In the genomic region with DNA sequence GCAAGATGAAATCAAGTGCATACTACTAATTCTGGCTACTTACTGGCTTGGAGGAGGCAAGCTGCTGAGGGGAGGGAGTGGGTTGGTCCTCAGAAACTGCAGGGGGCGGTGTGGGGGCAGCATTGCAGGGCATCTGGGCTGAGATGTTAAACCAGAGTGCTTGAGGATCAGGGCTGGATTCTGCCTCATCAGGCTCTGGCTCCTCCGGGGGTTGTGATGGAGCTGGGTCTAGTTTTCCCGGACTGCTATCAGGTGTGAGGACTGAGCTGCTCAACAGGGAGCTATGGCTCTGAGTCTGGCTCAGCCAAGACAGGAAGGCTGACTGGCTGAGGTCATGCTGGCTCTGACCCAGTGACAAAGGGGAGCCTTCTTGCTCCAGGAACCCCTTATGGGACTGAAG, we compare ENCODE assay signal across 8 cellular contexts. TPM values are rescaled to one million over a fixed set of nuclear protein-coding genes. Genes with fewer than 3 reads are reported as not detected.
DNase-seq lines count a peak whose midpoint lies in the region; ATAC-seq and TF ChIP-seq lines count a peak whose summit lies in the region.

No MANE protein-coding gene starts in this region.

- peak; percentile 43 to 51 for ATAC-seq in stimulated activated naive B cell treated with anti-CD40 and anti-IgM and Interleukin-4, amounts not matched to agents 10 μg/mL and 1 μg/mL and 100 μg/mL, for 72 hours (replicated peaks)
- no peak for ATAC-seq in HG02759 (IDR thresholded peaks at IDR 0.05; ENCODE audit: unreplicated experiment)

- peak; percentile 5 for DNase-seq in activated T-helper 1 cell treated with Interleukin-2 at 50 U/mL for 16 hours (ENCODE audit: low read depth)
- DNase-seq in activated T-helper 1 cell treated with anti-CD3 and anti-CD28 coated beads, Interleukin-12 subunit alpha, Interleukin-12 subunit beta, Interleukin-2, Interleukin-4 antibody, amounts not matched to agents 30 ng/mL and 10 ng/mL and 1 ng/mL, durations not matched to agents 14 hours and 24 hours and 36 hours (ENCODE audit: low spot score) = no peak
- DNase-seq in UCSD-AML1 (lab: John Stamatoyannopoulos, UW; ENCODE audit: unreplicated experiment) = peak; percentile 31
- DNase-seq in erythroblast (lab: John Stamatoyannopoulos, UW) = peak; percentile 55 to 64
- no peak for DNase-seq in stimulated activated naive B cell treated with anti-CD40 and anti-IgM and Interleukin-4, amounts not matched to agents 10 μg/mL and 1 μg/mL and 100 μg/mL, for 72 hours
- no peak for DNase-seq in kidney tubule cell (ENCODE audit: low spot score)
- no peak for DNase-seq in kidney glomerular epithelial cell (lab: John Stamatoyannopoulos, UW)

- TF ChIP-seq POLR2A in erythroblast (IDR thresholded peaks at IDR 0.05; ENCODE audit: low read length) = no peak

- H3K4me3 Mint-ChIP-seq in activated T-helper 1 cell treated with anti-CD3 and anti-CD28 coated beads, Interleukin-12 subunit alpha, Interleukin-12 subunit beta, Interleukin-2, Interleukin-4 antibody, amounts not matched to agents 30 ng/mL and 10 ng/mL and 1 ng/mL, durations not matched to agents 14 hours and 24 hours and 36 hours = no peak overlapping the region
- H3K4me3 Mint-ChIP-seq in stimulated activated naive B cell treated with anti-CD40 and anti-IgM and Interleukin-4, amounts not matched to agents 10 μg/mL and 1 μg/mL and 100 μg/mL, for 72 hours = no peak overlapping the region

- intact Hi-C loops in activated T-helper 1 cell treated with anti-CD3 and anti-CD28 coated beads, Interleukin-12 subunit alpha, Interleukin-12 subunit beta, Interleukin-2, Interleukin-4 antibody, amounts not matched to agents 30 ng/mL and 10 ng/mL and 1 ng/mL, durations not matched to agents 14 hours and 24 hours and 36 hours (cut with micrococcal nuclease) = no loop called here

- peaks cover 67% of the 10 kb centered on the region for H3K36me3 Mint-ChIP-seq in activated T-helper 1 cell treated with anti-CD3 and anti-CD28 coated beads, Interleukin-12 subunit alpha, Interleukin-12 subunit beta, Interleukin-2, Interleukin-4 antibody, amounts not matched to agents 30 ng/mL and 10 ng/mL and 1 ng/mL, durations not matched to agents 14 hours and 24 hours and 36 hours (ENCODE audit: low read depth)
- H3K36me3 Mint-ChIP-seq in stimulated activated naive B cell treated with anti-CD40 and anti-IgM and Interleukin-4, amounts not matched to agents 10 μg/mL and 1 μg/mL and 100 μg/mL, for 72 hours = peaks cover 58 to 74% of the 10 kb centered on the region in 2 donors

- H3K4me1 Mint-ChIP-seq in activated T-helper 1 cell treated with anti-CD3 and anti-CD28 coated beads, Interleukin-12 subunit alpha, Interleukin-12 subunit beta, Interleukin-2, Interleukin-4 antibody, amounts not matched to agents 30 ng/mL and 10 ng/mL and 1 ng/mL, durations not matched to agents 14 hours and 24 hours and 36 hours (ENCODE audit: low read depth) = no peaks in the 10 kb centered on the region
- peaks cover 6% of the 10 kb centered on the region in 2 donors for H3K4me1 Mint-ChIP-seq in stimulated activated naive B cell treated with anti-CD40 and anti-IgM and Interleukin-4, amounts not matched to agents 10 μg/mL and 1 μg/mL and 100 μg/mL, for 72 hours

- H3K9me3 Mint-ChIP-seq in activated T-helper 1 cell treated with anti-CD3 and anti-CD28 coated beads, Interleukin-12 subunit alpha, Interleukin-12 subunit beta, Interleukin-2, Interleukin-4 antibody, amounts not matched to agents 30 ng/mL and 10 ng/mL and 1 ng/mL, durations not matched to agents 14 hours and 24 hours and 36 hours = no peaks in the 10 kb centered on the region
- H3K9me3 Mint-ChIP-seq in stimulated activated naive B cell treated with anti-CD40 and anti-IgM and Interleukin-4, amounts not matched to agents 10 μg/mL and 1 μg/mL and 100 μg/mL, for 72 hours = no peaks in the 10 kb centered on the region

- no peak overlapping the region for H3K27ac Mint-ChIP-seq in activated T-helper 1 cell treated with anti-CD3 and anti-CD28 coated beads, Interleukin-12 subunit alpha, Interleukin-12 subunit beta, Interleukin-2, Interleukin-4 antibody, amounts not matched to agents 30 ng/mL and 10 ng/mL and 1 ng/mL, durations not matched to agents 14 hours and 24 hours and 36 hours
- peak overlapping the region; percentile 42 for H3K27ac Mint-ChIP-seq in stimulated activated naive B cell treated with anti-CD40 and anti-IgM and Interleukin-4, amounts not matched to agents 10 μg/mL and 1 μg/mL and 100 μg/mL, for 72 hours

- H3K27me3 Mint-ChIP-seq in activated T-helper 1 cell treated with anti-CD3 and anti-CD28 coated beads, Interleukin-12 subunit alpha, Interleukin-12 subunit beta, Interleukin-2, Interleukin-4 antibody, amounts not matched to agents 30 ng/mL and 10 ng/mL and 1 ng/mL, durations not matched to agents 14 hours and 24 hours and 36 hours (ENCODE audit: insufficient read depth) = no peaks in the 10 kb centered on the region
- no peaks in the 10 kb centered on the region for H3K27me3 Mint-ChIP-seq in stimulated activated naive B cell treated with anti-CD40 and anti-IgM and Interleukin-4, amounts not matched to agents 10 μg/mL and 1 μg/mL and 100 μg/mL, for 72 hours

RNA-seq across cellular contexts. Expression of gene BAZ2A, which starts 28.6 kb away (rescaled TPM):
- total RNA-seq in activated T-helper 1 cell treated with anti-CD3 and anti-CD28 coated beads, Interleukin-12 subunit alpha, Interleukin-12 subunit beta, Interleukin-2, Interleukin-4 antibody, amounts not matched to agents 30 ng/mL and 10 ng/mL and 1 ng/mL, durations not matched to agents 14 hours and 24 hours and 36 hours = 119 and 126 TPM in 2 replicates

RNA-seq across cellular contexts. Expression of gene ATP5F1B, which starts 44.3 kb away (rescaled TPM):
- 714 and 716 TPM in 2 replicates for total RNA-seq in activated T-helper 1 cell treated with anti-CD3 and anti-CD28 coated beads, Interleukin-12 subunit alpha, Interleukin-12 subunit beta, Interleukin-2, Interleukin-4 antibody, amounts not matched to agents 30 ng/mL and 10 ng/mL and 1 ng/mL, durations not matched to agents 14 hours and 24 hours and 36 hours

Comparison
In these comparisons a context has a peak if more than half of its experiments do, and no peak if none do; other contexts are left out.
1. DNase-seq: peak in activated T-helper 1 cell treated with Interleukin-2 at 50 U/mL for 16 hours (single experiment), UCSD-AML1 (single experiment) and erythroblast (2 of 2); none in activated T-helper 1 cell treated with anti-CD3 and anti-CD28 coated beads, Interleukin-12 subunit alpha, Interleukin-12 subunit beta, Interleukin-2, Interleukin-4 antibody, amounts not matched to agents 30 ng/mL and 10 ng/mL and 1 ng/mL, durations not matched to agents 14 hours and 24 hours and 36 hours (single experiment), stimulated activated naive B cell treated with anti-CD40 and anti-IgM and Interleukin-4, amounts not matched to agents 10 μg/mL and 1 μg/mL and 100 μg/mL, for 72 hours (single experiment), kidney tubule cell (single experiment) and kidney glomerular epithelial cell (single experiment).